In the genomic region with DNA sequence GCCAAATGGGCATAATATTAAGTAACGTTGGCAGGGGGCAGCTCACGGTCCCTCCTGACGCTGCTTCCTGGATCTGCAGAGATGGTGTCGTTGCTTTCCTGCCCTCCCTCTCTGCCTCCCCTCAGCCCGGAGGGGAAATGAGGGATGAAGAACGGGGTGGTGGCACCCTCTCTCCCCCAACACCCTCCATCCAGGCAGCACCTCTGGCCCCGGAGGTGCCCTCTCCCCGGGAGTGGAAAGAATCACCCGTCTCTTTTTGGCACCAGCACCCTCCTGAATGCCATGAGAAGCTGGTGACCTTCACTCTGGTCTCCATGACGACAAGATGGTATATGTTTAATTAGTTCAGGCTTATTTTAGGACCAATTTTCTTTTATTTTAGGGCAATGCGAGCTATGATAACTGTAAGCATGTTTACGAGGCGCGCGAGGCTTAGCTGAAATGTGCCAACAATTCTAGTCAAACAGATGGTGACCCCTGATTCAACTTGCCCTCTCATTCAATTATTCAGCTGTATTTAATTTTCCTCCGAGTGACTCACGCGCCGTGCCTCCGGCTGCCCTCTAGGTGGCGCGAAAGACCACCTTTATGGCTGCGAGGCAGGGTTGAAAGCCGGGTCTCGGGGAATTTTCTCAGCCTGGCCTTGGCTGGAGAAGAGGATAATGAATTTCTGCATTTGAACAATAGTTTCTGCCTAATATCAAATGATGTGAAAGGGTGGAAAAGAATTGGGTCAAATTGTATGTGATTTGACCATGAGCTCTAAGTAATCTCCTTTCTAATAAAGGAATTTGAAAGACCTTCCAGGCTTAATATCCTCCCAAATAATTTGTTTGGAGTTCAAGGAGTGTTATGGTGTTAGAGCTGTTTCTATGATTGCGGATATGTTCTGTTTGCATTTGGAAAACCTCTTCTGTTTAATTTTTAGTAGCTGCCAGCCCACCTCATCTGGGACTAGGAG, we compare ENCODE assay signal across 9 cellular contexts.
DNase-seq lines count a peak whose midpoint lies in the region; ATAC-seq and TF ChIP-seq lines count a peak whose summit lies in the region.
"Had no signal": no experiment of that assay in that cellular context is flagged by ENCODE, and none has a peak within 500 bp of the region (broad histone marks: within the 10 kb centered on the region; RNA-seq: fewer than 3 reads in every experiment).

No MANE protein-coding gene starts in this region.

- H3K4me3 ChIP-seq in KMS-11 (IDR thresholded peaks at IDR 0.05; ENCODE audit: insufficient read depth, low read depth, low read length) (no peak overlapping the region), SJCRH30 (no peak overlapping the region)

- no peaks in the 10 kb centered on the region for H3K9me3 ChIP-seq in SJCRH30 (replicated peaks)

- H3K27ac ChIP-seq in KMS-11 (no peak overlapping the region), SJCRH30 (peak overlapping the region; percentile 26)

- H3K4me2 ChIP-seq in KMS-11 = no peak overlapping the region

- DNase-seq in EH (ENCODE audit: low read depth) (peak; percentile 84), SJCRH30 (peak; percentile 82 to 92), glutamatergic neuron (peak; percentile 89), posterior cingulate gyrus (peak; percentile 58 to 97 (median 82))
- peak; percentile 64 for DNase-seq in activated naive CD8-positive, alpha-beta T cell treated with anti-CD3 and anti-CD28 coated beads, Interleukin-2, amount 10 ng/mL, durations not matched to agents 7 days and 5 days

- intact Hi-C loops in posterior cingulate gyrus (cut with DNase I) = loop anchor here (2.0 to 10.0 kb wide), 3 partner anchors 666 to 1892 kb away; a partner anchor contains a TSS

- POLR2A ChIA-PET in activated naive CD8-positive, alpha-beta T cell treated with anti-CD3 and anti-CD28 coated beads, Interleukin-2, amount 10 ng/mL, durations not matched to agents 7 days and 5 days (lab: Charles Lee) = no interaction called here

- TF ChIP-seq CTCF in KMS-11 (conservative IDR thresholded peaks at IDR 0.05; ENCODE audit: low read depth, low read length) (peak; percentile 94), glutamatergic neuron (IDR thresholded peaks at IDR 0.05; ENCODE audit: partially characterized antibody, unreplicated experiment) (peak; percentile 92)

- no peak overlapping the region for H3K9ac ChIP-seq in KMS-11

- H3K27me3 ChIP-seq in KMS-11 (ENCODE audit: insufficient read depth, low read depth) (no peaks in the 10 kb centered on the region), SJCRH30 (no peaks in the 10 kb centered on the region)

- peaks cover 15% of the 10 kb centered on the region for H3K27me3 Mint-ChIP-seq in activated naive CD8-positive, alpha-beta T cell treated with anti-CD3 and anti-CD28 coated beads, Interleukin-2, amount 10 ng/mL, durations not matched to agents 7 days and 5 days
- peaks cover 5% of the 10 kb centered on the region for H3K27me3 Mint-ChIP-seq in glutamatergic neuron (ENCODE audit: unreplicated experiment)

- H3K79me2 ChIP-seq in KMS-11 (ENCODE audit: insufficient read depth, low read depth) = no peaks in the 10 kb centered on the region

- H3K36me3 Mint-ChIP-seq in activated naive CD8-positive, alpha-beta T cell treated with anti-CD3 and anti-CD28 coated beads, Interleukin-2, amount 10 ng/mL, durations not matched to agents 7 days and 5 days = no peaks in the 10 kb centered on the region
- H3K36me3 Mint-ChIP-seq in glutamatergic neuron (ENCODE audit: unreplicated experiment) = no peaks in the 10 kb centered on the region

- ATAC-seq in activated naive CD8-positive, alpha-beta T cell treated with anti-CD3 and anti-CD28 coated beads, Interleukin-2, amount 10 ng/mL, durations not matched to agents 7 days and 5 days (ENCODE audit: low read depth) = no peak
- ATAC-seq in HG03457 (IDR thresholded peaks at IDR 0.05; ENCODE audit: unreplicated experiment) = no peak
- ATAC-seq in HG02798 (IDR thresholded peaks at IDR 0.05; ENCODE audit: poor library complexity, unreplicated experiment) = no peak

- H2AFZ ChIP-seq in KMS-11 (ENCODE audit: low read depth) = no peak overlapping the region

- no peak overlapping the region for H3K4me3 Mint-ChIP-seq in activated naive CD8-positive, alpha-beta T cell treated with anti-CD3 and anti-CD28 coated beads, Interleukin-2, amount 10 ng/mL, durations not matched to agents 7 days and 5 days
- H3K4me3 Mint-ChIP-seq in glutamatergic neuron (ENCODE audit: unreplicated experiment) = no peak overlapping the region
- H3K4me3 Mint-ChIP-seq: central memory CD8-positive, alpha-beta T cell had no signal

- H3K9me3 Mint-ChIP-seq in activated naive CD8-positive, alpha-beta T cell treated with anti-CD3 and anti-CD28 coated beads, Interleukin-2, amount 10 ng/mL, durations not matched to agents 7 days and 5 days = no peaks in the 10 kb centered on the region
- H3K9me3 Mint-ChIP-seq in glutamatergic neuron (ENCODE audit: unreplicated experiment) = peaks cover 3% of the 10 kb centered on the region
- H3K9me3 Mint-ChIP-seq: central memory CD8-positive, alpha-beta T cell had no signal

- no peaks in the 10 kb centered on the region for H4K20me1 ChIP-seq in KMS-11 (ENCODE audit: insufficient read depth)

- peaks cover 2% of the 10 kb centered on the region for H3K4me1 Mint-ChIP-seq in activated naive CD8-positive, alpha-beta T cell treated with anti-CD3 and anti-CD28 coated beads, Interleukin-2, amount 10 ng/mL, durations not matched to agents 7 days and 5 days
- H3K4me1 Mint-ChIP-seq in glutamatergic neuron (ENCODE audit: low read depth, unreplicated experiment) = peaks cover 23% of the 10 kb centered on the region
- H3K4me1 Mint-ChIP-seq: central memory CD8-positive, alpha-beta T cell had no signal

- no peaks in the 10 kb centered on the region for H3K4me1 ChIP-seq in KMS-11 (ENCODE audit: low read depth, poor library complexity, severe bottlenecking)
- peaks cover 25% of the 10 kb centered on the region for H3K4me1 ChIP-seq in SJCRH30

- H3K36me3 ChIP-seq in KMS-11 (ENCODE audit: insufficient read depth) (no peaks in the 10 kb centered on the region), SJCRH30 (no peaks in the 10 kb centered on the region)

- no peak overlapping the region for H3K27ac Mint-ChIP-seq in activated naive CD8-positive, alpha-beta T cell treated with anti-CD3 and anti-CD28 coated beads, Interleukin-2, amount 10 ng/mL, durations not matched to agents 7 days and 5 days
- no peak overlapping the region for H3K27ac Mint-ChIP-seq in glutamatergic neuron (ENCODE audit: unreplicated experiment)
